ENCODE assay signal across 7 cellular contexts in the genomic region with DNA sequence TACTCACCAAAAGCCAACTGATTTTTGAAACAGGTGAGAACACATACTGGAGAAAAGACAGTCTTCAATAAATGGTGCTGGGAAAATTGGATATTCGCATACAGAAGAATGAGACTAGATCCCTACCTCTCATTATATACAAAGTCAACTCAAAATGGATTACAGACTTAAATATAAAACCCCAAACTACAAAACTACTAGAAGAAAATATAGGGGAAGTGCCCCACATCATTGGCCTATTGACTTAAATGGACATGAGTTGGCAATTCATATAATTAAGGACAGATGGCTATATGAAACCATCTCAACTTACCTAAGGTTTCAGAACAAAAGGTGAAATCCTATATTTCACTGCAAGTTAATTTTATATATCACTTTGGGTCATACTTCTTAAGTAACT.
"Had no signal": no experiment of that assay in that cellular context is flagged by ENCODE, and none has a peak within 500 bp of the region (broad histone marks: within the 10 kb centered on the region; RNA-seq: fewer than 3 reads in every experiment).

No MANE protein-coding gene starts in this region.

- DNase-seq: IMR-90, KBM-7, KG1 had no signal

- H3K4me2 ChIP-seq: KMS-11 had no signal

- H3K9ac ChIP-seq: KMS-11 had no signal

- FAIRE-seq: HepG2, HTR-8/SVneo had no signal

- H3K27ac ChIP-seq: HL-60, KMS-11 had no signal

- ATAC-seq: HepG2 had no signal
